ENCODE assay signal across 8 cellular contexts in genomic region chr1:153494976-153495535, GRCh38. TPM values are rescaled to one million over a fixed set of nuclear protein-coding genes. Genes with fewer than 3 reads are reported as not detected.
DNase-seq lines count a peak whose midpoint lies in the region; ATAC-seq and TF ChIP-seq lines count a peak whose summit lies in the region.

No MANE protein-coding gene starts in this region.

- peaks cover 0 to 3% (median 0%) of the 10 kb centered on the region in 3 donors for H3K27me3 ChIP-seq in psoas muscle (ENCODE audit: insufficient read depth in 3 of 3, low read length in 2 of 3)

- no peaks in the 10 kb centered on the region for H3K9me3 ChIP-seq in psoas muscle

- intact Hi-C loops in Right ventricle myocardium superior (cut with DNase I): loop anchor here (2.0 kb wide), 1 partner anchor 142 kb away; no protein-coding TSS in a partner anchor
- intact Hi-C loops in psoas muscle (cut with DNase I): loop anchor here (1.0 to 2.0 kb wide), 3 partner anchors 28 to 143 kb away; no protein-coding TSS in a partner anchor

- ATAC-seq in SK-N-SH treated with all-trans-retinoic acid at 6 μM for 48 hours: peak; percentile 78
- ATAC-seq in Right ventricle myocardium superior (ENCODE audit: poor library complexity): peak; percentile 72
- ATAC-seq in psoas muscle: peak; percentile 55 to 64 (median 60)
- ATAC-seq in HG02970 (IDR thresholded peaks at IDR 0.05; ENCODE audit: low FRiP score, unreplicated experiment): no peak
- ATAC-seq in HG02623 (IDR thresholded peaks at IDR 0.05; ENCODE audit: unreplicated experiment): no peak

- no peak overlapping the region for H3K4me3 Mint-ChIP-seq in activated naive CD4-positive, alpha-beta T cell treated with anti-CD3 and anti-CD28 coated beads, Interleukin-2, amount 10 ng/mL, durations not matched to agents 7 days and 5 days

- H3K27ac ChIP-seq in psoas muscle: no peak overlapping the region

- H3K36me3 ChIP-seq in psoas muscle (ENCODE audit: insufficient read depth in 1 of 2, low read depth in 1 of 2): no peaks in the 10 kb centered on the region

- H3K27ac Mint-ChIP-seq in activated naive CD4-positive, alpha-beta T cell treated with anti-CD3 and anti-CD28 coated beads, Interleukin-2, amount 10 ng/mL, durations not matched to agents 7 days and 5 days: no peak overlapping the region

- CTCF ChIA-PET in activated naive CD4-positive, alpha-beta T cell treated with anti-CD3 and anti-CD28 coated beads, Interleukin-2, amount 10 ng/mL, durations not matched to agents 7 days and 5 days (lab: Charles Lee): interaction anchor here (0.6 to 7.5 kb wide), 23 partner anchors 10 to 209 kb away, joined by 3 to 172 read pairs (median 6); partner anchors contain the start of genes PGLYRP4, S100A6 and S100A9

- H3K4me1 ChIP-seq in psoas muscle: peaks cover 1% of the 10 kb centered on the region

- WGBS in psoas muscle, 3 donors: 38 to 41% (median 40%) methylated on average over 6 of the region's 6 CpGs

- peak; percentile 73 for DNase-seq in Daoy (ENCODE audit: low read depth)
- peak; percentile 72 for DNase-seq in NCI-H1105 (lab: John Stamatoyannopoulos, UW)
- peak; percentile 84 for DNase-seq in activated naive CD4-positive, alpha-beta T cell treated with anti-CD3 and anti-CD28 coated beads, Interleukin-2, amount 10 ng/mL, durations not matched to agents 7 days and 5 days
- peak; percentile 88 for DNase-seq in Right ventricle myocardium superior
- peak; percentile 80 to 89 for DNase-seq in psoas muscle

- no peaks in the 10 kb centered on the region for H3K4me1 Mint-ChIP-seq in activated naive CD4-positive, alpha-beta T cell treated with anti-CD3 and anti-CD28 coated beads, Interleukin-2, amount 10 ng/mL, durations not matched to agents 7 days and 5 days

- H3K27me3 Mint-ChIP-seq in activated naive CD4-positive, alpha-beta T cell treated with anti-CD3 and anti-CD28 coated beads, Interleukin-2, amount 10 ng/mL, durations not matched to agents 7 days and 5 days: peaks cover 64% of the 10 kb centered on the region

- no peak overlapping the region for H3K4me3 ChIP-seq in psoas muscle

- no peaks in the 10 kb centered on the region for H3K36me3 Mint-ChIP-seq in activated naive CD4-positive, alpha-beta T cell treated with anti-CD3 and anti-CD28 coated beads, Interleukin-2, amount 10 ng/mL, durations not matched to agents 7 days and 5 days

- no peaks in the 10 kb centered on the region for H3K9me3 Mint-ChIP-seq in activated naive CD4-positive, alpha-beta T cell treated with anti-CD3 and anti-CD28 coated beads, Interleukin-2, amount 10 ng/mL, durations not matched to agents 7 days and 5 days

- peak; percentile 96 for TF ChIP-seq CTCF in psoas muscle (IDR thresholded peaks at IDR 0.05)

TF ChIP-seq in SK-N-SH treated with all-trans-retinoic acid at 6 μM for 48 hours, 23 proteins besides CTCF, POLR2A, EP300 and RAD21:
- TF ChIP-seq ZNF8 (CRISPR knock-in tag; IDR thresholded peaks at IDR 0.05) (no peak), ESRRG (CRISPR knock-in tag; IDR thresholded peaks at IDR 0.05) (no peak), SNAI2 (CRISPR knock-in tag; IDR thresholded peaks at IDR 0.05) (no peak), ZNF565 (CRISPR knock-in tag; conservative IDR thresholded peaks at IDR 0.05; ENCODE audit: low read depth) (no peak), ZNF70 (CRISPR knock-in tag; IDR thresholded peaks at IDR 0.05) (peak; percentile 69; the same call in 1 of the 2 replicates), TCF4 (CRISPR knock-in tag; IDR thresholded peaks at IDR 0.05; ENCODE audit: borderline replicate concordance) (no peak)
- TF ChIP-seq, protein P1, sequence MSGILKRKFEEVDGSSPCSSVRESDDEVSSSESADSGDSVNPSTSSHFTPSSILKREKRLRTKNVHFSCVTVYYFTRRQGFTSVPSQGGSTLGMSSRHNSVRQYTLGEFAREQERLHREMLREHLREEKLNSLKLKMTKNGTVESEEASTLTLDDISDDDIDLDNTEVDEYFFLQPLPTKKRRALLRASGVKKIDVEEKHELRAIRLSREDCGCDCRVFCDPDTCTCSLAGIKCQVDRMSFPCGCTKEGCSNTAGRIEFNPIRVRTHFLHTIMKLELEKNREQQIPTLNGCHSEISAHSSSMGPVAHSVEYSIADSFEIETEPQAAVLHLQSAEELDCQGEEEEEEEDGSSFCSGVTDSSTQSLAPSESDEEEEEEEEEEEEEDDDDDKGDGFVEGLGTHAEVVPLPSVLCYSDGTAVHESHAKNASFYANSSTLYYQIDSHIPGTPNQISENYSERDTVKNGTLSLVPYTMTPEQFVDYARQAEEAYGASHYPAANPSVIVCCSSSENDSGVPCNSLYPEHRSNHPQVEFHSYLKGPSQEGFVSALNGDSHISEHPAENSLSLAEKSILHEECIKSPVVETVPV (CRISPR knock-in tag; IDR thresholded peaks at IDR 0.05): no peak

RNA-seq across cellular contexts. Expression of gene S100A7, which starts 34.6 kb away (rescaled TPM):
- not detected in 2 replicates for total RNA-seq in Daoy (2014; rRNA removed; shearing (Covaris generic))
- not detected for total RNA-seq in Right ventricle myocardium superior
- total RNA-seq in psoas muscle: under 1 TPM in 1 of 4 donors, not detected in 3; 0.60 TPM
- not detected for polyA plus RNA-seq in psoas muscle

RNA-seq across cellular contexts. Expression of gene S100A6, which starts 40.7 kb away (rescaled TPM):
- 428 and 491 TPM in 2 replicates for total RNA-seq in Daoy (2014; rRNA removed; shearing (Covaris generic))
- total RNA-seq in Right ventricle myocardium superior: 260 TPM
- 100 to 1,000 TPM in 3 of 4 donors, 10 to 100 TPM in 1; 78.5 to 420 (median 150) TPM for total RNA-seq in psoas muscle
- polyA plus RNA-seq in psoas muscle: 100 to 1,000 TPM; 295 to 506 (median 467) TPM

RNA-seq across cellular contexts. Expression of gene S100A5, which starts 45.7 kb away (rescaled TPM):
- 0.34 TPM in 1 of 2 replicates, not detected in the other for total RNA-seq in Daoy (2014; rRNA removed; shearing (Covaris generic))
- total RNA-seq in Right ventricle myocardium superior: not detected
- total RNA-seq in psoas muscle: not detected
- not detected for polyA plus RNA-seq in psoas muscle

RNA-seq across cellular contexts. Expression of gene S100A4, which starts 50.5 kb away (rescaled TPM):
- total RNA-seq in Daoy (2014; rRNA removed; shearing (Covaris generic)): 15.7 and 20.6 TPM in 2 replicates
- total RNA-seq in Right ventricle myocardium superior (130 TPM), psoas muscle (10 to 100 TPM; 27.0 to 54.7 (median 47.3) TPM)
- polyA plus RNA-seq in psoas muscle: 100 to 1,000 TPM in 1 of 3 donors, 10 to 100 TPM in 2; 75.2 to 155 (median 83.6) TPM

RNA-seq across cellular contexts. Expression of gene S100A3, which starts 54.0 kb away (rescaled TPM):
- total RNA-seq in Daoy (2014; rRNA removed; shearing (Covaris generic)): 9.0 and 12.2 TPM in 2 replicates
- total RNA-seq in Right ventricle myocardium superior (0.70 TPM), psoas muscle (1 to 10 TPM in 2 of 4 donors, under 1 TPM in 2; 0.34 to 5.5 (median 0.86) TPM)
- 1 to 10 TPM in 2 of 3 donors, under 1 TPM in 1; 0.77 to 6.6 (median 3.4) TPM for polyA plus RNA-seq in psoas muscle

Comparison
In these comparisons a context has a peak if more than half of its experiments do, and no peak if none do; other contexts are left out.
1. ATAC-seq: peak in SK-N-SH treated with all-trans-retinoic acid at 6 μM for 48 hours (single experiment), Right ventricle myocardium superior (single experiment) and psoas muscle (4 of 4); none in HG02970 (single experiment) and HG02623 (single experiment).
2. Peak in every context shown above with its lines, with median percentiles within 50 percentile points of each other: DNase-seq.